18 cellular contexts compared by ENCODE assay signal in genomic region chr1:27597036-27597435, GRCh38. TPM values are rescaled to one million over a fixed set of nuclear protein-coding genes. Genes with fewer than 3 reads are reported as not detected.
A peak's percentile ranks its signal among the peaks of the same experiment; 100 is the strongest.
DNase-seq lines count a peak whose midpoint lies in the region; ATAC-seq and TF ChIP-seq lines count a peak whose summit lies in the region.
"Had no signal": no experiment of that assay in that cellular context is flagged by ENCODE, and none has a peak within 500 bp of the region (broad histone marks: within the 10 kb centered on the region; RNA-seq: fewer than 3 reads in every experiment).

No MANE protein-coding gene starts in this region.

- intact Hi-C loops in left cardiac atrium (cut with DNase I), result no loop called here

- no peak overlapping the region for H3K27ac Mint-ChIP-seq in naive thymus-derived CD8-positive, alpha-beta T cell
- H3K27ac Mint-ChIP-seq: activated B cell treated with CpG ODN at 0.5 μM for 24 hours, endodermal cell had no signal

- H3K27ac ChIP-seq in right atrium auricular region (peak overlapping the region; percentile 75 to 98), esophagus (ENCODE audit: low read depth in 2 of 2, low read length in 1 of 2) (peak overlapping the region; percentile 44 to 76), osteoblast (ENCODE audit: low read depth, low read length) (no peak overlapping the region)

- no peak overlapping the region for H2AFZ ChIP-seq in osteoblast (ENCODE audit: low read length)

- no peaks in the 10 kb centered on the region for H3K9me3 Mint-ChIP-seq in naive thymus-derived CD8-positive, alpha-beta T cell
- H3K9me3 Mint-ChIP-seq: activated B cell treated with CpG ODN at 0.5 μM for 24 hours, endodermal cell had no signal

- H3K4me3 ChIP-seq in right atrium auricular region (no peak overlapping the region), esophagus (ENCODE audit: low read depth in 1 of 2, low read length in 2 of 2) (no peak overlapping the region), osteoblast (ENCODE audit: insufficient read depth, low read length) (no peak overlapping the region), BE2C (ENCODE audit: low read depth, low read length) (no peak overlapping the region)
- H3K4me3 ChIP-seq: MG63 had no signal

- no peak overlapping the region for H3K4me3 Mint-ChIP-seq in naive thymus-derived CD8-positive, alpha-beta T cell
- H3K4me3 Mint-ChIP-seq: activated B cell treated with CpG ODN at 0.5 μM for 24 hours, endodermal cell had no signal

- H3K27me3 ChIP-seq in right atrium auricular region, result no peaks in the 10 kb centered on the region
- no peaks in the 10 kb centered on the region for H3K27me3 ChIP-seq in esophagus (ENCODE audit: control insufficient read depth in 1 of 2, insufficient read depth in 2 of 2, low read length in 2 of 2)
- H3K27me3 ChIP-seq in osteoblast (ENCODE audit: insufficient read depth, low read length), result no peaks in the 10 kb centered on the region
- H3K27me3 ChIP-seq in BE2C, result no peaks in the 10 kb centered on the region
- H3K27me3 ChIP-seq: MG63 had no signal

- H3K79me2 ChIP-seq in osteoblast (ENCODE audit: insufficient read depth, low read length), result peaks cover 100% of the 10 kb centered on the region

- 44 to 62% methylated on average over 6 of the region's 6 CpGs for WGBS in esophagus, 2 donors

- no peaks in the 10 kb centered on the region for H3K27me3 Mint-ChIP-seq in naive thymus-derived CD8-positive, alpha-beta T cell
- H3K27me3 Mint-ChIP-seq: activated B cell treated with CpG ODN at 0.5 μM for 24 hours had no signal

- H3K4me1 Mint-ChIP-seq in naive thymus-derived CD8-positive, alpha-beta T cell, result peaks cover 0 to 36% (median 23%) of the 10 kb centered on the region in 4 donors

- no peak for DNase-seq in right atrium auricular region (ENCODE audit: low spot score)
- DNase-seq in left cardiac atrium, result no peak
- DNase-seq in osteoblast (ENCODE audit: insufficient read length, low spot score, missing footprints), result peak; percentile 68
- DNase-seq in hypothalamus (lab: John Stamatoyannopoulos, UW), result no peak
- no peak for DNase-seq in naive thymus-derived CD8-positive, alpha-beta T cell
- no peak for DNase-seq in BE2C
- DNase-seq: activated B cell treated with CpG ODN at 0.5 μM for 24 hours; endodermal cell; MG63; NCI-H1930; NCI-H446 treated with DMSO at 0.1 percent for 48 hours; SHP77 treated with DMSO at 0.1 percent for 48 hours; stimulated activated naive CD8-positive, alpha-beta T cell treated with anti-CD3 and anti-CD28 coated beads, Interleukin-15, Interleukin-2, amounts not matched to agents 100 U/mL and 50 U/mL, for 24 hours; T-helper 2 cell had no signal

- H3K9me3 ChIP-seq in right atrium auricular region (no peaks in the 10 kb centered on the region), esophagus (ENCODE audit: control insufficient read depth in 2 of 2, insufficient read depth in 1 of 2, low read depth in 1 of 2, low read length in 1 of 2) (no peaks in the 10 kb centered on the region), osteoblast (ENCODE audit: low read depth, low read length) (no peaks in the 10 kb centered on the region), BE2C (no peaks in the 10 kb centered on the region)
- H3K9me3 ChIP-seq: MG63 had no signal

- POLR2A ChIA-PET in naive thymus-derived CD8-positive, alpha-beta T cell (lab: Charles Lee), result no interaction called here

- ATAC-seq in left cardiac atrium, result no peak
- no peak for ATAC-seq in GM21737 (IDR thresholded peaks at IDR 0.05; ENCODE audit: unreplicated experiment)
- ATAC-seq in naive thymus-derived CD8-positive, alpha-beta T cell, result no peak
- ATAC-seq: stimulated activated naive CD8-positive, alpha-beta T cell treated with anti-CD3 and anti-CD28 coated beads, Interleukin-15, Interleukin-2, amounts not matched to agents 100 U/mL and 50 U/mL, for 24 hours had no signal

- H3K4me1 ChIP-seq in right atrium auricular region, result peaks cover 0 to 100% of the 10 kb centered on the region in 2 donors
- H3K4me1 ChIP-seq in esophagus (ENCODE audit: control insufficient read depth in 2 of 2, insufficient read depth in 2 of 2, low read length in 1 of 2), result peaks cover 38 to 67% of the 10 kb centered on the region in 2 donors
- H3K4me1 ChIP-seq in osteoblast (ENCODE audit: insufficient read depth, low read length), result peaks cover 62% of the 10 kb centered on the region
- H3K4me1 ChIP-seq in BE2C, result peaks cover 39% of the 10 kb centered on the region

- no peak overlapping the region for H3K4me2 ChIP-seq in osteoblast (ENCODE audit: insufficient read depth, low read length)

- H3K36me3 Mint-ChIP-seq in naive thymus-derived CD8-positive, alpha-beta T cell, result no peaks in the 10 kb centered on the region

- no peak for TF ChIP-seq CTCF in right atrium auricular region (IDR thresholded peaks at IDR 0.05)
- TF ChIP-seq CTCF in osteoblast (IDR thresholded peaks at IDR 0.05; ENCODE audit: extremely low read depth, low read depth, low read length), result no peak
- TF ChIP-seq CTCF in BE2C (IDR thresholded peaks at IDR 0.05; ENCODE audit: low read depth, low read length), result no peak

- H3K36me3 ChIP-seq in right atrium auricular region (no peaks in the 10 kb centered on the region), esophagus (ENCODE audit: control insufficient read depth in 2 of 2, insufficient read depth in 2 of 2, low read length in 1 of 2) (peaks cover 0 to 13% of the 10 kb centered on the region in 2 donors), osteoblast (ENCODE audit: insufficient read depth, low read length) (no peaks in the 10 kb centered on the region), BE2C (no peaks in the 10 kb centered on the region)
- H3K36me3 ChIP-seq: MG63 had no signal

- H4K20me1 ChIP-seq in osteoblast (ENCODE audit: insufficient read depth, low read length), result peaks cover 99% of the 10 kb centered on the region

RNA-seq across cellular contexts. Expression of gene AHDC1, which starts 6.9 kb away (rescaled TPM):
- total RNA-seq in right atrium auricular region (10 to 100 TPM; 23.5 to 35.0 TPM), left cardiac atrium (10 to 100 TPM; 37.6 to 39.1 TPM), osteoblast (11.2 and 13.3 TPM in 2 replicates)
- polyA plus RNA-seq in esophagus, result 10 to 100 TPM; 24.7 to 58.4 TPM
- total RNA-seq in naive thymus-derived CD8-positive, alpha-beta T cell, result 10 to 100 TPM; 19.6 to 24.7 TPM
- 1 to 10 TPM in 2 of 3 donors, under 1 TPM in 1; 0.57 to 2.4 (median 1.0) TPM for polyA plus RNA-seq in naive thymus-derived CD8-positive, alpha-beta T cell
- 49.9 TPM for polyA plus RNA-seq in BE2C (2012; ENCODE audit: insufficient read depth, insufficient read length, low read depth)

RNA-seq across cellular contexts. Expression of gene FGR, which starts 37.9 kb away (rescaled TPM):
- 10 to 100 TPM in 1 of 2 donors, 1 to 10 TPM in 1; 5.7 to 19.8 TPM for total RNA-seq in right atrium auricular region
- total RNA-seq in left cardiac atrium, result 10 to 100 TPM in 1 of 2 donors, 1 to 10 TPM in 1; 8.6 to 10.7 TPM
- polyA plus RNA-seq in esophagus, result 1 to 10 TPM; 3.4 to 3.6 TPM
- total RNA-seq in osteoblast, result 0.29 and 0.36 TPM in 2 replicates
- 1 to 10 TPM; 2.0 to 2.3 TPM for total RNA-seq in naive thymus-derived CD8-positive, alpha-beta T cell
- 10 to 100 TPM in 1 of 3 donors, 1 to 10 TPM in 2; 1.8 to 69.5 (median 3.3) TPM for polyA plus RNA-seq in naive thymus-derived CD8-positive, alpha-beta T cell
- not detected for polyA plus RNA-seq in BE2C (2012; ENCODE audit: insufficient read depth, insufficient read length, low read depth)
- total RNA-seq: chondrocyte, endodermal cell, fibroblast of villous mesenchyme had no signal
